8 cellular contexts compared by ENCODE assay signal in genomic region chrX:154458116-154458953, GRCh38. TPM values are rescaled to one million over a fixed set of nuclear protein-coding genes. Genes with fewer than 3 reads are reported as not detected.
DNase-seq lines count a peak whose midpoint lies in the region; TF ChIP-seq lines count a peak whose summit lies in the region.

PLXNA3 (plus strand) TSS chrX:154458281; CDS start chrX:154460184, 1,903 bp downstream.

- H2AFZ ChIP-seq in neural progenitor cell (replicated peaks), result no peak within 1 kb of the TSS

- H3K4me2 ChIP-seq in neural progenitor cell, result peak within 1 kb of the TSS; percentile 72

- intact Hi-C loops in activated T-helper 1 cell treated with anti-CD3 and anti-CD28 coated beads, Interleukin-12 subunit alpha, Interleukin-12 subunit beta, Interleukin-2, Interleukin-4 antibody, amounts not matched to agents 30 ng/mL and 10 ng/mL and 1 ng/mL, durations not matched to agents 14 hours and 24 hours and 36 hours (cut with micrococcal nuclease), result no loop called here
- intact Hi-C loops in thyroid gland (cut with DNase I), result no loop called here

- 0% methylated on average over 1 of the region's 88 CpGs; no CpG with 5 or more reads in 1 of the 2 donors for WGBS in thyroid gland, 2 donors

- peaks cover 10% of the 10 kb centered on the region for H4K20me1 ChIP-seq in neural progenitor cell (ENCODE audit: low read depth)

- peaks cover 7% of the 10 kb centered on the region for H3K79me2 ChIP-seq in neural progenitor cell (ENCODE audit: low read depth)

- no peaks in the 10 kb centered on the region for H3K9me3 Mint-ChIP-seq in activated T-helper 1 cell treated with anti-CD3 and anti-CD28 coated beads, Interleukin-12 subunit alpha, Interleukin-12 subunit beta, Interleukin-2, Interleukin-4 antibody, amounts not matched to agents 30 ng/mL and 10 ng/mL and 1 ng/mL, durations not matched to agents 14 hours and 24 hours and 36 hours
- peaks cover 22% of the 10 kb centered on the region for H3K9me3 Mint-ChIP-seq in neural progenitor cell

- peak within 1 kb of the TSS; percentile 75 for H3K27ac ChIP-seq in HEK293 (ENCODE audit: extremely low read depth, low read depth, low read length)
- no peak within 1 kb of the TSS for H3K27ac ChIP-seq in neural progenitor cell
- H3K27ac ChIP-seq in thyroid gland, result peak within 1 kb of the TSS in 1 of 3 donors; percentile 36

- TF ChIP-seq POLR2A in thyroid gland (IDR thresholded peaks at IDR 0.05), result peak; percentile 13 to 88

- peak within 1 kb of the TSS; percentile 96 for H3K4me3 Mint-ChIP-seq in activated T-helper 1 cell treated with anti-CD3 and anti-CD28 coated beads, Interleukin-12 subunit alpha, Interleukin-12 subunit beta, Interleukin-2, Interleukin-4 antibody, amounts not matched to agents 30 ng/mL and 10 ng/mL and 1 ng/mL, durations not matched to agents 14 hours and 24 hours and 36 hours
- peak within 1 kb of the TSS; percentile 95 for H3K4me3 Mint-ChIP-seq in neural progenitor cell

- H3K36me3 Mint-ChIP-seq in activated T-helper 1 cell treated with anti-CD3 and anti-CD28 coated beads, Interleukin-12 subunit alpha, Interleukin-12 subunit beta, Interleukin-2, Interleukin-4 antibody, amounts not matched to agents 30 ng/mL and 10 ng/mL and 1 ng/mL, durations not matched to agents 14 hours and 24 hours and 36 hours (ENCODE audit: low read depth), result peaks cover 9% of the 10 kb centered on the region
- H3K36me3 Mint-ChIP-seq in neural progenitor cell, result peaks cover 9% of the 10 kb centered on the region

- H3K27ac Mint-ChIP-seq in activated T-helper 1 cell treated with anti-CD3 and anti-CD28 coated beads, Interleukin-12 subunit alpha, Interleukin-12 subunit beta, Interleukin-2, Interleukin-4 antibody, amounts not matched to agents 30 ng/mL and 10 ng/mL and 1 ng/mL, durations not matched to agents 14 hours and 24 hours and 36 hours, result peak within 1 kb of the TSS; percentile 94
- H3K27ac Mint-ChIP-seq in neural progenitor cell, result peak within 1 kb of the TSS; percentile 65

- TF ChIP-seq CTCF in GM12865 (IDR thresholded peaks at IDR 0.05; ENCODE audit: insufficient read depth, low read depth, low read length, missing control alignments) (no peak), HEK293 (tag by site-specific recombination; IDR thresholded peaks at IDR 0.05) (no peak), foreskin fibroblast (IDR thresholded peaks at IDR 0.05; ENCODE audit: low read depth, low read length) (no peak), neural progenitor cell (IDR thresholded peaks at IDR 0.05) (no peak), thyroid gland (IDR thresholded peaks at IDR 0.05) (no peak)

- H3K4me3 ChIP-seq in GM12865 (ENCODE audit: low read depth, low read length), result peak within 1 kb of the TSS; percentile 71
- peak within 1 kb of the TSS; percentile 70 for H3K4me3 ChIP-seq in HEK293 (ENCODE audit: low read depth, low read length)
- H3K4me3 ChIP-seq in foreskin fibroblast (ENCODE audit: low read depth in 1 of 2, low read length in 2 of 2), result peak within 1 kb of the TSS; percentile 72 to 80
- H3K4me3 ChIP-seq in neural progenitor cell, result peak within 1 kb of the TSS; percentile 68
- peak within 1 kb of the TSS in 2 of 3 donors; percentile 20 to 41 for H3K4me3 ChIP-seq in thyroid gland (replicated peaks in 1 of 3)

- H3K27me3 ChIP-seq in neural progenitor cell, result no peaks in the 10 kb centered on the region
- no peaks in the 10 kb centered on the region for H3K27me3 ChIP-seq in thyroid gland

- POLR2A ChIA-PET in HEK293 (lab: Yijun Ruan, JAX), result interaction anchor here (0.6 to 2.8 kb wide), 16 partner anchors 13 to 88 kb away, joined by 3 to 15 read pairs (median 4); partner anchors contain the start of genes LAGE3, RPL10, SLC10A3 and UBL4A

- H3K4me1 Mint-ChIP-seq in activated T-helper 1 cell treated with anti-CD3 and anti-CD28 coated beads, Interleukin-12 subunit alpha, Interleukin-12 subunit beta, Interleukin-2, Interleukin-4 antibody, amounts not matched to agents 30 ng/mL and 10 ng/mL and 1 ng/mL, durations not matched to agents 14 hours and 24 hours and 36 hours (ENCODE audit: low read depth), result peaks cover 5% of the 10 kb centered on the region
- H3K4me1 Mint-ChIP-seq in neural progenitor cell, result peaks cover 3% of the 10 kb centered on the region

- H3K27me3 Mint-ChIP-seq in activated T-helper 1 cell treated with anti-CD3 and anti-CD28 coated beads, Interleukin-12 subunit alpha, Interleukin-12 subunit beta, Interleukin-2, Interleukin-4 antibody, amounts not matched to agents 30 ng/mL and 10 ng/mL and 1 ng/mL, durations not matched to agents 14 hours and 24 hours and 36 hours (ENCODE audit: insufficient read depth), result no peaks in the 10 kb centered on the region
- peaks cover 21% of the 10 kb centered on the region for H3K27me3 Mint-ChIP-seq in neural progenitor cell (ENCODE audit: insufficient read depth, low read depth)

- no peaks in the 10 kb centered on the region for H3K4me1 ChIP-seq in HEK293 (ENCODE audit: control insufficient read depth, insufficient read depth, low read length)
- peaks cover 6% of the 10 kb centered on the region for H3K4me1 ChIP-seq in neural progenitor cell
- peaks cover 0 to 6% of the 10 kb centered on the region in 2 donors for H3K4me1 ChIP-seq in thyroid gland

- no peaks in the 10 kb centered on the region for H3K9me3 ChIP-seq in HEK293 (ENCODE audit: control insufficient read depth, insufficient read depth, low read depth, low read length)
- H3K9me3 ChIP-seq in neural progenitor cell (ENCODE audit: low read depth), result no peaks in the 10 kb centered on the region
- no peaks in the 10 kb centered on the region for H3K9me3 ChIP-seq in thyroid gland

- peaks cover 6% of the 10 kb centered on the region for H3F3A ChIP-seq in neural progenitor cell (ENCODE audit: low read depth)

- no peak within 1 kb of the TSS for H3K9ac ChIP-seq in neural progenitor cell

- H3K36me3 ChIP-seq in HEK293 (ENCODE audit: control insufficient read depth in 2 of 2, insufficient read depth in 1 of 2, low read length in 2 of 2) (peaks cover 0 to 33% of the 10 kb centered on the region in 2 experiments; a peak in 2 of 3 replicates), neural progenitor cell (no peaks in the 10 kb centered on the region), thyroid gland (no peaks in the 10 kb centered on the region)

- DNase-seq in GM12865 (ENCODE audit: low read depth), result peak; percentile 68
- DNase-seq in NCI-H774 (lab: John Stamatoyannopoulos, UW), result peak; percentile 40
- DNase-seq in activated T-helper 1 cell treated with anti-CD3 and anti-CD28 coated beads, Interleukin-12 subunit alpha, Interleukin-12 subunit beta, Interleukin-2, Interleukin-4 antibody, amounts not matched to agents 30 ng/mL and 10 ng/mL and 1 ng/mL, durations not matched to agents 14 hours and 24 hours and 36 hours (ENCODE audit: low spot score), result peak; percentile 38
- peak in 1 of 2 donors; percentile 70 for DNase-seq in foreskin fibroblast
- DNase-seq in neural progenitor cell (ENCODE audit: low spot score), result peak; percentile 74
- DNase-seq in thyroid gland, result peak; percentile 34 to 48
- DNase-seq in MV-4-11 (lab: John Stamatoyannopoulos, UW), result no peak

- CTCF ChIA-PET in HEK293 (lab: Yijun Ruan, JAX), result no interaction called here

TF ChIP-seq in HEK293, 187 proteins besides CTCF, POLR2A, EP300 and RAD21 (continues in another document):
- no peak for TF ChIP-seq IKZF3 (tag by site-specific recombination; IDR thresholded peaks at IDR 0.05)
- peak; percentile 93 for TF ChIP-seq GLIS2 (tag by site-specific recombination; IDR thresholded peaks at IDR 0.05)
- TF ChIP-seq SCRT2 (tag by site-specific recombination; IDR thresholded peaks at IDR 0.05), result peak; percentile 90
- peak; percentile 34; the same call in 1 of the 2 replicates for TF ChIP-seq ZIC2 (tag by site-specific recombination; IDR thresholded peaks at IDR 0.05)
- TF ChIP-seq PATZ1 (tag by site-specific recombination; IDR thresholded peaks at IDR 0.05), result peak; percentile 74
- 0 out of 2 replicates have a peak, but pooled peaks have one; percentile 26 for TF ChIP-seq ZBTB7A (tag by site-specific recombination; IDR thresholded peaks at IDR 0.05; ENCODE audit: low read depth)
- TF ChIP-seq ZNF248 (tag by site-specific recombination; IDR thresholded peaks at IDR 0.05), result no peak
- no peak for TF ChIP-seq ZNF354C (tag by site-specific recombination; IDR thresholded peaks at IDR 0.05; ENCODE audit: borderline replicate concordance, low read depth)

RNA-seq across cellular contexts. Expression of gene PLXNA3, which starts in this region (rescaled TPM):
- 45.4 and 61.1 TPM in 2 replicates for total RNA-seq in activated T-helper 1 cell treated with anti-CD3 and anti-CD28 coated beads, Interleukin-12 subunit alpha, Interleukin-12 subunit beta, Interleukin-2, Interleukin-4 antibody, amounts not matched to agents 30 ng/mL and 10 ng/mL and 1 ng/mL, durations not matched to agents 14 hours and 24 hours and 36 hours
- total RNA-seq in neural progenitor cell (ENCODE audit: low replicate concordance) (4.3 and 9.6 TPM in 2 replicates), thyroid gland (10 to 100 TPM in 2 of 4 donors, 1 to 10 TPM in 2; 3.9 to 20.7 (median 14.1) TPM)
